Comparison of ENCODE assay signal across 8 cellular contexts in the genomic region with DNA sequence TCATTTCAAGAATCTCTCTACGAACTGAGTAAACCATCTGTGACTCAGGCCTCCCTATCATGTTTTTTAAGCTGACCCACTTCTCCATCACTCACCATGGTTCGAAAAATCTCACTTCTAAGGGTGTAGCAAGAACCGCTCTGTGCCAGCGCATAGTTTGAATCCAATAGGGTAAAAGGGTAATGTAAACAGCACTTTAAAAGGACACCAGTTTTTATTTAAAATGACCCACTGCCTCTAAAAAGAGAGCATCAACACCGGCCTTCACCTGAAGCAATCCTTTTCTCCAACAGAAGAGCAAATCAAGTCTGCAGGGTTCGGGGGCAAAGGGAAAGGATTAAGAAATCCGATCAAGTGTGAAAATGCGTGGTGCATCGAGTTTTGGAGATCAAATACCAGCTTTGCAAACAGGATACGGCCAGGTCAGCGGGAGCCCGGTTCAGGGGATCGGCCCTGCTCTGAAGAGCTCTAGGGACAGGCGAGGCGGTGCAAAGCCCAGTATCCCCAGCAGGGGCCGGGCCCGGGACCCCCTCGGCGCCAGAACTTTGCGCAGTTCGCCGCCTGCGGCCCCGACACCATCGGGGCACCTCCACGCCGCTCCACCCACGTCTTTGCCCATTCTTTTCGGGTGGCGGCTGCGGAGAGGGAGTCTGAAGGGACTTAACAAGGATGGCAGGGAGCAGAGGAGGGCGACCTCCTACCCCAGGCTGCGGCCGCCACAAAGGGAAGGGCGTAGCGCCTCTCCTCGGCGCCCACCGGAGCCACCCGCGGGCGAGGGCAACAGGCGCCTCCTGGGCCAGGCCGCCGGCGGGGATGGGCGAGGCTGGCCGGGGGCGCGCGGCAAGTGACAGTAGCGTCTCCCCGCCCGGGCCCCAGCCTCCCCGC.
DNase-seq lines count a peak whose midpoint lies in the region; ATAC-seq and TF ChIP-seq lines count a peak whose summit lies in the region.

No MANE protein-coding gene starts in this region.

- H3K4me3 ChIP-seq in brain microvascular endothelial cell (ENCODE audit: low read depth, low read length) = peak overlapping the region; percentile 78
- peak overlapping the region; percentile 83 for H3K4me3 ChIP-seq in iPS-18c (ENCODE audit: insufficient read depth, low read depth, low read length)
- H3K4me3 ChIP-seq in skeletal muscle cell (ENCODE audit: low read depth, low read length) = peak overlapping the region; percentile 89

- H3K36me3 ChIP-seq in brain microvascular endothelial cell (replicated peaks) = no peaks in the 10 kb centered on the region

- H3K27ac ChIP-seq in brain microvascular endothelial cell = peak overlapping the region; percentile 47

- H3K27me3 ChIP-seq in brain microvascular endothelial cell (replicated peaks) = no peaks in the 10 kb centered on the region

- no peaks in the 10 kb centered on the region for H3K9me3 ChIP-seq in iPS-18c (ENCODE audit: control insufficient read depth, insufficient read depth, low read length)

- ATAC-seq in GM21423 (IDR thresholded peaks at IDR 0.05; ENCODE audit: unreplicated experiment) = peak; percentile 38

- TF ChIP-seq CTCF in brain microvascular endothelial cell (IDR thresholded peaks at IDR 0.05; ENCODE audit: low read depth, low read length, missing control alignments) = peak; percentile 77

- in situ Hi-C loops in brain microvascular endothelial cell (cut with HindIII; ENCODE audit: low pct_ligation_motif_present, low sequenced_read_pairs) = no loop called here

- DNase-seq in EH (ENCODE audit: low read depth) (peak; percentile 65), HS-27A (ENCODE audit: low read depth) (peak; percentile 8), T-helper 22 cell (ENCODE audit: low read depth) (peak; percentile 14), brain microvascular endothelial cell (peak; percentile 25), skeletal muscle cell (ENCODE audit: low read depth) (no peak), NCI-H774 (lab: John Stamatoyannopoulos, UW) (no peak)

Comparison
In these comparisons a context has a peak if more than half of its experiments do, and no peak if none do; other contexts are left out.
1. DNase-seq: peak in EH (single experiment), HS-27A (single experiment), T-helper 22 cell (single experiment) and brain microvascular endothelial cell (single experiment); none in skeletal muscle cell (single experiment) and NCI-H774 (single experiment).
2. Peak in every context shown above with its lines, with median percentiles within 50 percentile points of each other: H3K4me3 ChIP-seq.